1 cellular context compared by ENCODE assay signal in genomic region chr16:48188449-48189102, GRCh38.
TF ChIP-seq lines count a peak whose summit lies in the region.

No MANE protein-coding gene starts in this region.

TF ChIP-seq in GM12878, 131 proteins besides CTCF, POLR2A, EP300 and RAD21 (continues in another document):
- TF ChIP-seq CREM (IDR thresholded peaks at IDR 0.05; ENCODE audit: low read depth), result peak; percentile 68
- TF ChIP-seq SPI1 (IDR thresholded peaks at IDR 0.05; ENCODE audit: borderline replicate concordance, insufficient read depth, low read depth, low read length), result peak; percentile 100
- TF ChIP-seq, protein P1, sequence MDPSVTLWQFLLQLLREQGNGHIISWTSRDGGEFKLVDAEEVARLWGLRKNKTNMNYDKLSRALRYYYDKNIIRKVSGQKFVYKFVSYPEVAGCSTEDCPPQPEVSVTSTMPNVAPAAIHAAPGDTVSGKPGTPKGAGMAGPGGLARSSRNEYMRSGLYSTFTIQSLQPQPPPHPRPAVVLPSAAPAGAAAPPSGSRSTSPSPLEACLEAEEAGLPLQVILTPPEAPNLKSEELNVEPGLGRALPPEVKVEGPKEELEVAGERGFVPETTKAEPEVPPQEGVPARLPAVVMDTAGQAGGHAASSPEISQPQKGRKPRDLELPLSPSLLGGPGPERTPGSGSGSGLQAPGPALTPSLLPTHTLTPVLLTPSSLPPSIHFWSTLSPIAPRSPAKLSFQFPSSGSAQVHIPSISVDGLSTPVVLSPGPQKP (IDR thresholded peaks at IDR 0.05; ENCODE audit: low read depth, low read length), result no peak
- TF ChIP-seq, protein P2, sequence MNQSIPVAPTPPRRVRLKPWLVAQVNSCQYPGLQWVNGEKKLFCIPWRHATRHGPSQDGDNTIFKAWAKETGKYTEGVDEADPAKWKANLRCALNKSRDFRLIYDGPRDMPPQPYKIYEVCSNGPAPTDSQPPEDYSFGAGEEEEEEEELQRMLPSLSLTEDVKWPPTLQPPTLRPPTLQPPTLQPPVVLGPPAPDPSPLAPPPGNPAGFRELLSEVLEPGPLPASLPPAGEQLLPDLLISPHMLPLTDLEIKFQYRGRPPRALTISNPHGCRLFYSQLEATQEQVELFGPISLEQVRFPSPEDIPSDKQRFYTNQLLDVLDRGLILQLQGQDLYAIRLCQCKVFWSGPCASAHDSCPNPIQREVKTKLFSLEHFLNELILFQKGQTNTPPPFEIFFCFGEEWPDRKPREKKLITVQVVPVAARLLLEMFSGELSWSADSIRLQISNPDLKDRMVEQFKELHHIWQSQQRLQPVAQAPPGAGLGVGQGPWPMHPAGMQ (IDR thresholded peaks at IDR 0.05; ENCODE audit: borderline replicate concordance), result no peak
- TF ChIP-seq, protein P3, sequence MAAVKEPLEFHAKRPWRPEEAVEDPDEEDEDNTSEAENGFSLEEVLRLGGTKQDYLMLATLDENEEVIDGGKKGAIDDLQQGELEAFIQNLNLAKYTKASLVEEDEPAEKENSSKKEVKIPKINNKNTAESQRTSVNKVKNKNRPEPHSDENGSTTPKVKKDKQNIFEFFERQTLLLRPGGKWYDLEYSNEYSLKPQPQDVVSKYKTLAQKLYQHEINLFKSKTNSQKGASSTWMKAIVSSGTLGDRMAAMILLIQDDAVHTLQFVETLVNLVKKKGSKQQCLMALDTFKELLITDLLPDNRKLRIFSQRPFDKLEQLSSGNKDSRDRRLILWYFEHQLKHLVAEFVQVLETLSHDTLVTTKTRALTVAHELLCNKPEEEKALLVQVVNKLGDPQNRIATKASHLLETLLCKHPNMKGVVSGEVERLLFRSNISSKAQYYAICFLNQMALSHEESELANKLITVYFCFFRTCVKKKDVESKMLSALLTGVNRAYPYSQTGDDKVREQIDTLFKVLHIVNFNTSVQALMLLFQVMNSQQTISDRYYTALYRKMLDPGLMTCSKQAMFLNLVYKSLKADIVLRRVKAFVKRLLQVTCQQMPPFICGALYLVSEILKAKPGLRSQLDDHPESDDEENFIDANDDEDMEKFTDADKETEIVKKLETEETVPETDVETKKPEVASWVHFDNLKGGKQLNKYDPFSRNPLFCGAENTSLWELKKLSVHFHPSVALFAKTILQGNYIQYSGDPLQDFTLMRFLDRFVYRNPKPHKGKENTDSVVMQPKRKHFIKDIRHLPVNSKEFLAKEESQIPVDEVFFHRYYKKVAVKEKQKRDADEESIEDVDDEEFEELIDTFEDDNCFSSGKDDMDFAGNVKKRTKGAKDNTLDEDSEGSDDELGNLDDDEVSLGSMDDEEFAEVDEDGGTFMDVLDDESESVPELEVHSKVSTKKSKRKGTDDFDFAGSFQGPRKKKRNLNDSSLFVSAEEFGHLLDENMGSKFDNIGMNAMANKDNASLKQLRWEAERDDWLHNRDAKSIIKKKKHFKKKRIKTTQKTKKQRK (IDR thresholded peaks at IDR 0.05; ENCODE audit: low read depth, low read length), result no peak
- TF ChIP-seq SMARCA5 (IDR thresholded peaks at IDR 0.05), result no peak
- TF ChIP-seq SMAD5 (IDR thresholded peaks at IDR 0.05; ENCODE audit: low read depth), result no peak
- TF ChIP-seq IRF4 (IDR thresholded peaks at IDR 0.05; ENCODE audit: low read depth, low read length), result peak; percentile 98
- no peak for TF ChIP-seq REST (IDR thresholded peaks at IDR 0.05; ENCODE audit: low read depth, low read length)
- no peak for TF ChIP-seq RBBP5 (conservative IDR thresholded peaks at IDR 0.05)
- TF ChIP-seq YBX1 (IDR thresholded peaks at IDR 0.05), result no peak
- TF ChIP-seq HDGF (IDR thresholded peaks at IDR 0.05), result no peak
- no peak for TF ChIP-seq CBX5 (IDR thresholded peaks at IDR 0.05; ENCODE audit: low read depth)
- TF ChIP-seq MTA3 (IDR thresholded peaks at IDR 0.05; ENCODE audit: borderline replicate concordance, low read length), result peak; percentile 79; the same call in 1 of the 2 replicates
- no peak for TF ChIP-seq RB1 (IDR thresholded peaks at IDR 0.05; ENCODE audit: borderline replicate concordance)
- TF ChIP-seq, protein P4, sequence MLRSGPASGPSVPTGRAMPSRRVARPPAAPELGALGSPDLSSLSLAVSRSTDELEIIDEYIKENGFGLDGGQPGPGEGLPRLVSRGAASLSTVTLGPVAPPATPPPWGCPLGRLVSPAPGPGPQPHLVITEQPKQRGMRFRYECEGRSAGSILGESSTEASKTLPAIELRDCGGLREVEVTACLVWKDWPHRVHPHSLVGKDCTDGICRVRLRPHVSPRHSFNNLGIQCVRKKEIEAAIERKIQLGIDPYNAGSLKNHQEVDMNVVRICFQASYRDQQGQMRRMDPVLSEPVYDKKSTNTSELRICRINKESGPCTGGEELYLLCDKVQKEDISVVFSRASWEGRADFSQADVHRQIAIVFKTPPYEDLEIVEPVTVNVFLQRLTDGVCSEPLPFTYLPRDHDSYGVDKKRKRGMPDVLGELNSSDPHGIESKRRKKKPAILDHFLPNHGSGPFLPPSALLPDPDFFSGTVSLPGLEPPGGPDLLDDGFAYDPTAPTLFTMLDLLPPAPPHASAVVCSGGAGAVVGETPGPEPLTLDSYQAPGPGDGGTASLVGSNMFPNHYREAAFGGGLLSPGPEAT (IDR thresholded peaks at IDR 0.05; ENCODE audit: low read depth), result peak; percentile 63; the same call in 1 of the 2 replicates
- peak; percentile 92 for TF ChIP-seq NR2F1 (conservative IDR thresholded peaks at IDR 0.05)
- TF ChIP-seq NFYA (IDR thresholded peaks at IDR 0.05; ENCODE audit: borderline replicate concordance, low read depth, low read length), result no peak
- no peak for TF ChIP-seq CHD1 (IDR thresholded peaks at IDR 0.05; ENCODE audit: low read depth, low read length)
- no peak for TF ChIP-seq PBX3 (IDR thresholded peaks at IDR 0.05; ENCODE audit: insufficient replicate concordance, low read depth, low read length)
- no peak for TF ChIP-seq USF1 (IDR thresholded peaks at IDR 0.05; ENCODE audit: borderline replicate concordance, extremely low read length, insufficient read depth, low read depth, low read length)
- TF ChIP-seq NRF1 (conservative IDR thresholded peaks at IDR 0.05; ENCODE audit: low read depth, low read length), result no peak
- peak; percentile 81 for TF ChIP-seq PAX5 (IDR thresholded peaks at IDR 0.05; ENCODE audit: borderline replicate concordance, low read depth, low read length)
- TF ChIP-seq, protein P5, sequence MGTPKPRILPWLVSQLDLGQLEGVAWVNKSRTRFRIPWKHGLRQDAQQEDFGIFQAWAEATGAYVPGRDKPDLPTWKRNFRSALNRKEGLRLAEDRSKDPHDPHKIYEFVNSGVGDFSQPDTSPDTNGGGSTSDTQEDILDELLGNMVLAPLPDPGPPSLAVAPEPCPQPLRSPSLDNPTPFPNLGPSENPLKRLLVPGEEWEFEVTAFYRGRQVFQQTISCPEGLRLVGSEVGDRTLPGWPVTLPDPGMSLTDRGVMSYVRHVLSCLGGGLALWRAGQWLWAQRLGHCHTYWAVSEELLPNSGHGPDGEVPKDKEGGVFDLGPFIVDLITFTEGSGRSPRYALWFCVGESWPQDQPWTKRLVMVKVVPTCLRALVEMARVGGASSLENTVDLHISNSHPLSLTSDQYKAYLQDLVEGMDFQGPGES (IDR thresholded peaks at IDR 0.05), result no peak
- TF ChIP-seq TCF7 (IDR thresholded peaks at IDR 0.05; ENCODE audit: borderline replicate concordance), result peak; percentile 88
- peak; percentile 82 for TF ChIP-seq JUND (IDR thresholded peaks at IDR 0.05; ENCODE audit: low read depth, low read length)
- TF ChIP-seq, protein P6, sequence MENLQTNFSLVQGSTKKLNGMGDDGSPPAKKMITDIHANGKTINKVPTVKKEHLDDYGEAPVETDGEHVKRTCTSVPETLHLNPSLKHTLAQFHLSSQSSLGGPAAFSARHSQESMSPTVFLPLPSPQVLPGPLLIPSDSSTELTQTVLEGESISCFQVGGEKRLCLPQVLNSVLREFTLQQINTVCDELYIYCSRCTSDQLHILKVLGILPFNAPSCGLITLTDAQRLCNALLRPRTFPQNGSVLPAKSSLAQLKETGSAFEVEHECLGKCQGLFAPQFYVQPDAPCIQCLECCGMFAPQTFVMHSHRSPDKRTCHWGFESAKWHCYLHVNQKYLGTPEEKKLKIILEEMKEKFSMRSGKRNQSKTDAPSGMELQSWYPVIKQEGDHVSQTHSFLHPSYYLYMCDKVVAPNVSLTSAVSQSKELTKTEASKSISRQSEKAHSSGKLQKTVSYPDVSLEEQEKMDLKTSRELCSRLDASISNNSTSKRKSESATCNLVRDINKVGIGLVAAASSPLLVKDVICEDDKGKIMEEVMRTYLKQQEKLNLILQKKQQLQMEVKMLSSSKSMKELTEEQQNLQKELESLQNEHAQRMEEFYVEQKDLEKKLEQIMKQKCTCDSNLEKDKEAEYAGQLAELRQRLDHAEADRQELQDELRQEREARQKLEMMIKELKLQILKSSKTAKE (IDR thresholded peaks at IDR 0.05; ENCODE audit: low read depth, poor library complexity, severe bottlenecking), result peak; percentile 75
- TF ChIP-seq MEF2B (IDR thresholded peaks at IDR 0.05; ENCODE audit: partially characterized antibody, poor library complexity, severe bottlenecking), result peak; percentile 67
- TF ChIP-seq MTA2 (IDR thresholded peaks at IDR 0.05; ENCODE audit: low read depth), result peak; percentile 100
- peak in 1 of 2 experiments; percentile 89; a peak in 2 of 4 replicates for TF ChIP-seq ETV6 (conservative IDR thresholded peaks at IDR 0.05 in 1 of 2, IDR thresholded peaks at IDR 0.05 in 1 of 2; ENCODE audit: borderline replicate concordance in 1 of 2, low read depth in 1 of 2)
- no peak for TF ChIP-seq NR2C2 (IDR thresholded peaks at IDR 0.05; ENCODE audit: borderline replicate concordance, control insufficient read depth, insufficient read length, low read depth)
- TF ChIP-seq DPF2 (IDR thresholded peaks at IDR 0.05), result peak; percentile 99
- TF ChIP-seq CBFB (IDR thresholded peaks at IDR 0.05; ENCODE audit: low read depth), result peak; percentile 53; the same call in 1 of the 2 replicates
- peak; percentile 100 for TF ChIP-seq BCL11A (IDR thresholded peaks at IDR 0.05; ENCODE audit: low read depth, low read length)
- peak; percentile 75; the same call in 1 of the 2 replicates for TF ChIP-seq ZNF217 (IDR thresholded peaks at IDR 0.05)
- no peak for TF ChIP-seq CHD4 (IDR thresholded peaks at IDR 0.05)
- no peak for TF ChIP-seq YY1 (IDR thresholded peaks at IDR 0.05; ENCODE audit: low read depth, low read length)
- TF ChIP-seq NFIC (IDR thresholded peaks at IDR 0.05; ENCODE audit: low read depth, low read length), result peak; percentile 52
- no peak for TF ChIP-seq TARDBP (IDR thresholded peaks at IDR 0.05; ENCODE audit: borderline replicate concordance)
- TF ChIP-seq PML (IDR thresholded peaks at IDR 0.05; ENCODE audit: low read length), result no peak
- no peak for TF ChIP-seq STAT3 (IDR thresholded peaks at IDR 0.05; ENCODE audit: low read depth, low read length)
- TF ChIP-seq SUZ12 (IDR thresholded peaks at IDR 0.05; ENCODE audit: unreplicated experiment), result no peak
- TF ChIP-seq ESRRA (IDR thresholded peaks at IDR 0.05; ENCODE audit: low read length), result no peak
